1 cellular context compared by ENCODE assay signal in the genomic region with DNA sequence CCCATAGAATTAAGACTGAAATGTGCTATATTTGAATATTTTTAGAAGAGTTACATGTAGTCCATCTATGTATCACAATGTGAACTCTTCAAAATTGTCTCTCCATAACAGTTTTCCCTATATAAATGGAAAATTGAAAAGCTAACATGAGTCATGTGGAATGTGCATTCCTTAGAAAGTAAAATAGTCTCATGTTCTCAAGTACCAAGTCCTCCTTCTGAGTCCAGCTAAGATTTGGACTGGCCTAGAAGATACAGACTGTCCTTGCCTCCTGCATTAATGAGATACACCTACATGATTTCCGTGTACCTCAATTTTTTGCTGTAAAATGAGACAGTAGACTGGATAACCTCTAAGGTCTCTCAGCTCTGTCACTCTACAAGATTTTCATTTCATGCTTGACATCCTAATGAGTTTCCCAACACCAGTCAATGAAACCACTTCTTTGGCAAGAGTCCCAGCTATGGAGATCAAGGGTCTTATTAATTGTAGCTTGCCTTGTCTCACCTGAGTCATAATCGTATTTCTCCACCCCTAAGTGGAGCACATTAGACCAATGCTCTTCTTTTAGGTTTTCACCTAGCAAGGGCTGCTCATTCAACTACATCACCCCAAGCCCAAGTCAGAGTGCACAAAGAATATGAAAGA.
TF ChIP-seq lines count a peak whose summit lies in the region.

No MANE protein-coding gene starts in this region.

TF ChIP-seq in Ishikawa, 13 proteins besides CTCF, POLR2A, EP300 and RAD21 (continued from another document):
- peak; percentile 41; the same call in 1 of the 2 replicates for TF ChIP-seq TEAD4 (IDR thresholded peaks at IDR 0.05)
- TF ChIP-seq, protein P1, sequence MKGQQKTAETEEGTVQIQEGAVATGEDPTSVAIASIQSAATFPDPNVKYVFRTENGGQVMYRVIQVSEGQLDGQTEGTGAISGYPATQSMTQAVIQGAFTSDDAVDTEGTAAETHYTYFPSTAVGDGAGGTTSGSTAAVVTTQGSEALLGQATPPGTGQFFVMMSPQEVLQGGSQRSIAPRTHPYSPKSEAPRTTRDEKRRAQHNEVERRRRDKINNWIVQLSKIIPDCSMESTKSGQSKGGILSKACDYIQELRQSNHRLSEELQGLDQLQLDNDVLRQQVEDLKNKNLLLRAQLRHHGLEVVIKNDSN (IDR thresholded peaks at IDR 0.05): no peak
- TF ChIP-seq TCF12 (IDR thresholded peaks at IDR 0.05; ENCODE audit: low read depth): no peak
- TF ChIP-seq TAF1 (IDR thresholded peaks at IDR 0.05; ENCODE audit: low read depth): no peak
